In the genomic region with DNA sequence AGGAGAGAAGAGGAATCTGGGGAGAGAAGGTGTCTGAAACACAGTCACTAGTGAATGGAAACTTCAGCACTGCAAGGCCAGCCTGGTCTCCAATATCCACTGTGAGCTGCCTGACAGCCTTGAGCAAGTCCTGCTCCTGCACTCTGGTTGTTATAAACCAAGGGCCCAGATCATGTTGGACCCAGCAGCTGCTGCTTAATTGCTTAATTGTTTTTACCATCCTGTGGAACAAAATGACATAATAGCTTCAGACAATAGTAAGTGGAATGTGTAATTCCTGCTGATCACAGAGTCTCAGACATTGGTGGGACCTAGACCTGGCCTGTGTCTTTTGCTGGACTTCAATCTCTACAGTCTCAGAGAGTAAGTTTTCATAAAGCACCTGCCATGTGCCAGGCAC, we compare ENCODE assay signal across 23 cellular contexts.
"Had no signal": no experiment of that assay in that cellular context is flagged by ENCODE, and none has a peak within 500 bp of the region (broad histone marks: within the 10 kb centered on the region; RNA-seq: fewer than 3 reads in every experiment).

No MANE protein-coding gene starts in this region.

- H3K4me1 Mint-ChIP-seq: activated CD4-positive, alpha-beta T cell treated with anti-CD3 and anti-CD28 coated beads, Interleukin-2, amount 10 ng/mL, durations not matched to agents 7 days and 5 days; activated naive CD4-positive, alpha-beta T cell treated with anti-CD3 and anti-CD28 coated beads, Interleukin-2, amount 10 ng/mL, durations not matched to agents 7 days and 5 days; activated naive CD8-positive, alpha-beta T cell treated with anti-CD3 and anti-CD28 coated beads for 36 hours had no signal

- H3K9me3 Mint-ChIP-seq: activated CD4-positive, alpha-beta T cell treated with anti-CD3 and anti-CD28 coated beads, Interleukin-2, amount 10 ng/mL, durations not matched to agents 7 days and 5 days; activated naive CD4-positive, alpha-beta T cell treated with anti-CD3 and anti-CD28 coated beads, Interleukin-2, amount 10 ng/mL, durations not matched to agents 7 days and 5 days; activated naive CD8-positive, alpha-beta T cell treated with anti-CD3 and anti-CD28 coated beads for 36 hours; activated T-helper 2 cell treated with anti-CD3 and anti-CD28 coated beads, Interferon-gamma antibody, Interleukin-2, Interleukin-4, amounts not matched to agents 10 μg/mL and 5 μg/mL and 100 μg/mL, durations not matched to agents 14 hours and 24 hours and 36 hours had no signal

- H3K4me3 Mint-ChIP-seq: activated CD4-positive, alpha-beta memory T cell treated with anti-CD3 and anti-CD28 coated beads for 36 hours; activated CD4-positive, alpha-beta T cell treated with anti-CD3 and anti-CD28 coated beads, Interleukin-2, amount 10 ng/mL, durations not matched to agents 7 days and 5 days; activated naive CD4-positive, alpha-beta T cell treated with anti-CD3 and anti-CD28 coated beads, Interleukin-2, amount 10 ng/mL, durations not matched to agents 7 days and 5 days; activated naive CD8-positive, alpha-beta T cell treated with anti-CD3 and anti-CD28 coated beads for 36 hours; activated T-cell treated with anti-CD3 and anti-CD28 coated beads, Interleukin-2, amount 50 U/mL, for 72 hours had no signal

- H3K4me3 ChIP-seq: MG63, Peyer's patch, SJCRH30 had no signal

- DNase-seq: activated CD4-positive, alpha-beta memory T cell treated with anti-CD3 and anti-CD28 coated beads for 36 hours; activated CD4-positive, alpha-beta T cell treated with anti-CD3 and anti-CD28 coated beads, Interleukin-2, amount 10 ng/mL, durations not matched to agents 7 days and 5 days; activated CD4-positive, CD25-positive, alpha-beta regulatory T cell; activated gamma-delta T cell treated with Interleukin-2 at 50 U/mL for 16 hours; activated naive CD4-positive, alpha-beta T cell treated with anti-CD3 and anti-CD28 coated beads, Interleukin-2, amount 10 ng/mL, durations not matched to agents 7 days and 5 days; activated naive CD8-positive, alpha-beta T cell treated with anti-CD3 and anti-CD28 coated beads for 36 hours; activated T-cell treated with anti-CD3 and anti-CD28 coated beads, Interleukin-2, amount 50 U/mL, for 72 hours; brain microvascular endothelial cell; cerebellar nuclear complex; MG63; MV-4-11; NCI-H1092 treated with DMSO at 0.1 percent for 48 hours; NCI-H1694 treated with DMSO at 0.1 percent for 48 hours; NCI-H2029 treated with DMSO at 0.1 percent for 48 hours; NCI-H446; NCI-H82; Peyer's patch; Right ventricle myocardium superior; SK-N-SH; T-helper 1 cell had no signal

- H3K27me3 Mint-ChIP-seq: activated CD4-positive, alpha-beta memory T cell treated with anti-CD3 and anti-CD28 coated beads for 36 hours; activated CD4-positive, alpha-beta T cell treated with anti-CD3 and anti-CD28 coated beads, Interleukin-2, amount 10 ng/mL, durations not matched to agents 7 days and 5 days; activated naive CD4-positive, alpha-beta T cell treated with anti-CD3 and anti-CD28 coated beads, Interleukin-2, amount 10 ng/mL, durations not matched to agents 7 days and 5 days; activated naive CD8-positive, alpha-beta T cell treated with anti-CD3 and anti-CD28 coated beads for 36 hours had no signal

- H3K36me3 Mint-ChIP-seq: activated CD4-positive, alpha-beta memory T cell treated with anti-CD3 and anti-CD28 coated beads for 36 hours; activated naive CD4-positive, alpha-beta T cell treated with anti-CD3 and anti-CD28 coated beads, Interleukin-2, amount 10 ng/mL, durations not matched to agents 7 days and 5 days; activated naive CD8-positive, alpha-beta T cell treated with anti-CD3 and anti-CD28 coated beads for 36 hours had no signal

- FAIRE-seq: colon had no signal

- H3K27me3 ChIP-seq: brain microvascular endothelial cell, MG63, Peyer's patch, SJCRH30 had no signal

- H3K27ac Mint-ChIP-seq: activated CD4-positive, alpha-beta memory T cell treated with anti-CD3 and anti-CD28 coated beads for 36 hours; activated CD4-positive, alpha-beta T cell treated with anti-CD3 and anti-CD28 coated beads, Interleukin-2, amount 10 ng/mL, durations not matched to agents 7 days and 5 days; activated naive CD4-positive, alpha-beta T cell treated with anti-CD3 and anti-CD28 coated beads, Interleukin-2, amount 10 ng/mL, durations not matched to agents 7 days and 5 days; activated naive CD8-positive, alpha-beta T cell treated with anti-CD3 and anti-CD28 coated beads for 36 hours; activated T-cell treated with anti-CD3 and anti-CD28 coated beads, Interleukin-2, amount 50 U/mL, for 72 hours; activated T-helper 2 cell treated with anti-CD3 and anti-CD28 coated beads, Interferon-gamma antibody, Interleukin-2, Interleukin-4, amounts not matched to agents 10 μg/mL and 5 μg/mL and 100 μg/mL, durations not matched to agents 14 hours and 24 hours and 36 hours had no signal

- H3K36me3 ChIP-seq: brain microvascular endothelial cell, MG63, Peyer's patch, SJCRH30 had no signal
